In the genomic region with DNA sequence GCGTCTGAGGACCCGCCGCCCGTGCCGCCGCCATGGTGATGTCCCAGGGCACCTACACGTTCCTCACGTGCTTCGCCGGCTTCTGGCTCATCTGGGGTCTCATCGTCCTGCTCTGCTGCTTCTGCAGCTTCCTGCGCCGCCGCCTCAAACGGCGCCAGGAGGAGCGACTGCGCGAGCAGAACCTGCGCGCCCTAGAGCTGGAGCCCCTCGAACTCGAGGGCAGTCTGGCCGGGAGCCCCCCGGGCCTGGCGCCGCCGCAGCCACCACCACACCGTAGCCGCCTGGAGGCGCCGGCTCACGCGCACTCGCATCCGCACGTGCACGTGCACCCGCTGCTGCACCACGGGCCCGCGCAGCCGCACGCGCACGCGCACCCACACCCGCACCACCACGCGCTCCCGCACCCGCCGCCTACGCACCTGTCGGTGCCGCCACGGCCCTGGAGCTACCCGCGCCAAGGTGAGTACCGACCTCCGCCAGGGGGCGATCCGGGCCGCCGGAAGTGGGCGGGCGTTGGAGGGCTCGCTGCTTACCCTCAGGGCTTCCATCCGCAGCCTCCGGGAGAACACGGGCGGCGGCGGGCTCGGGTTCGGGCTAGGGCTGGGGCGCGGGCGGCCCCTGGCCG, we compare ENCODE assay signal across 8 cellular contexts. TPM values are rescaled to one million over a fixed set of nuclear protein-coding genes. Genes with fewer than 3 reads are reported as not detected.
DNase-seq lines count a peak whose midpoint lies in the region; ATAC-seq and TF ChIP-seq lines count a peak whose summit lies in the region.

No MANE protein-coding gene starts in this region.

- H3K36me3 Mint-ChIP-seq in activated naive CD4-positive, alpha-beta T cell treated with anti-CD3 and anti-CD28 coated beads, Interleukin-2, amount 10 ng/mL, durations not matched to agents 7 days and 5 days: no peaks in the 10 kb centered on the region
- H3K36me3 Mint-ChIP-seq in progenitor cell of endocrine pancreas (ENCODE audit: insufficient read depth): peaks cover 8% of the 10 kb centered on the region

- peak overlapping the region; percentile 60 for H3K4me3 ChIP-seq in LNCaP clone FGC (ENCODE audit: low read depth, low read length)
- H3K4me3 ChIP-seq in cardiac muscle cell: peak overlapping the region; percentile 54
- H3K4me3 ChIP-seq in urinary bladder (ENCODE audit: low read depth, low read length): peak overlapping the region; percentile 45

- H3K36me3 ChIP-seq in cardiac muscle cell (peaks cover 10% of the 10 kb centered on the region), urinary bladder (ENCODE audit: insufficient read depth) (no peaks in the 10 kb centered on the region)

- no peaks in the 10 kb centered on the region for H3K9me3 ChIP-seq in cardiac muscle cell (ENCODE audit: low read depth)

- under 1% methylated on average over 80 of the region's 80 CpGs for WGBS in urinary bladder

- TF ChIP-seq CTCF in LNCaP clone FGC (IDR thresholded peaks at IDR 0.05; ENCODE audit: control insufficient read depth, extremely low read depth, insufficient read depth): peak; percentile 86
- TF ChIP-seq CTCF in cardiac muscle cell (IDR thresholded peaks at IDR 0.05; ENCODE audit: low read depth, low read length): peak; percentile 60
- TF ChIP-seq CTCF in progenitor cell of endocrine pancreas (IDR thresholded peaks at IDR 0.05; ENCODE audit: unreplicated experiment): peak; percentile 87

- peak; percentile 47 for ATAC-seq in GM21825 (IDR thresholded peaks at IDR 0.05; ENCODE audit: unreplicated experiment)

- peaks cover 9% of the 10 kb centered on the region for H3K4me1 ChIP-seq in cardiac muscle cell (ENCODE audit: low read depth)
- H3K4me1 ChIP-seq in urinary bladder (ENCODE audit: insufficient read depth): no peaks in the 10 kb centered on the region

- DNase-seq in G401 (ENCODE audit: low spot score) (peak; percentile 83), LNCaP clone FGC (ENCODE audit: low read depth) (peak; percentile 52), SK-N-DZ (ENCODE audit: low spot score) (peak; percentile 81), cardiac muscle cell (ENCODE audit: low read depth in 1 of 2, low spot score in 1 of 2) (peak; percentile 68 to 90), progenitor cell of endocrine pancreas (ENCODE audit: low spot score, unreplicated experiment) (peak; percentile 94)
- peak; percentile 94 for DNase-seq in activated naive CD4-positive, alpha-beta T cell treated with anti-CD3 and anti-CD28 coated beads, Interleukin-2, amount 10 ng/mL, durations not matched to agents 7 days and 5 days

- no peaks in the 10 kb centered on the region for H3K9me3 Mint-ChIP-seq in activated naive CD4-positive, alpha-beta T cell treated with anti-CD3 and anti-CD28 coated beads, Interleukin-2, amount 10 ng/mL, durations not matched to agents 7 days and 5 days
- no peaks in the 10 kb centered on the region for H3K9me3 Mint-ChIP-seq in progenitor cell of endocrine pancreas (ENCODE audit: low read depth)

- H3K27me3 Mint-ChIP-seq in activated naive CD4-positive, alpha-beta T cell treated with anti-CD3 and anti-CD28 coated beads, Interleukin-2, amount 10 ng/mL, durations not matched to agents 7 days and 5 days: peaks cover 38% of the 10 kb centered on the region
- no peaks in the 10 kb centered on the region for H3K27me3 Mint-ChIP-seq in progenitor cell of endocrine pancreas

- H3K4me3 Mint-ChIP-seq in activated naive CD4-positive, alpha-beta T cell treated with anti-CD3 and anti-CD28 coated beads, Interleukin-2, amount 10 ng/mL, durations not matched to agents 7 days and 5 days: peak overlapping the region; percentile 80
- H3K4me3 Mint-ChIP-seq in progenitor cell of endocrine pancreas (ENCODE audit: low read depth): peak overlapping the region; percentile 78

- in situ Hi-C loops in G401 (cut with HindIII; ENCODE audit: low sequenced_read_pairs): no loop called here

- peaks cover 29% of the 10 kb centered on the region for H3K4me1 Mint-ChIP-seq in activated naive CD4-positive, alpha-beta T cell treated with anti-CD3 and anti-CD28 coated beads, Interleukin-2, amount 10 ng/mL, durations not matched to agents 7 days and 5 days
- peaks cover 10% of the 10 kb centered on the region for H3K4me1 Mint-ChIP-seq in progenitor cell of endocrine pancreas (ENCODE audit: low read depth)

- H3K27ac ChIP-seq in cardiac muscle cell (peak overlapping the region; percentile 41), urinary bladder (ENCODE audit: low read depth) (no peak overlapping the region)

- H3K27ac Mint-ChIP-seq in activated naive CD4-positive, alpha-beta T cell treated with anti-CD3 and anti-CD28 coated beads, Interleukin-2, amount 10 ng/mL, durations not matched to agents 7 days and 5 days: peak overlapping the region; percentile 84
- H3K27ac Mint-ChIP-seq in progenitor cell of endocrine pancreas: peak overlapping the region; percentile 84

- H3K27me3 ChIP-seq in cardiac muscle cell: peaks cover 8% of the 10 kb centered on the region

- CTCF ChIA-PET in activated naive CD4-positive, alpha-beta T cell treated with anti-CD3 and anti-CD28 coated beads, Interleukin-2, amount 10 ng/mL, durations not matched to agents 7 days and 5 days (lab: Charles Lee): interaction anchor here (0.8 to 7.2 kb wide), 33 partner anchors 10 to 342 kb away, joined by 3 to 228 read pairs (median 4); a partner anchor contains a TSS

RNA-seq across cellular contexts. Expression of a gene that starts 8.5 kb away (rescaled TPM):
- 19.5 and 30.8 TPM in 2 replicates for total RNA-seq in G401 (2014; rRNA removed; shearing (Covaris generic))
- polyA plus RNA-seq in SK-N-DZ (2014; cell fraction: cytosol; rRNA removed): 26.1 and 35.3 TPM in 2 replicates
- polyA plus RNA-seq in SK-N-DZ (2014; cell fraction: nucleus; rRNA removed): 32.0 and 39.8 TPM in 2 replicates
- total RNA-seq in cardiac muscle cell (26.4 and 29.0 TPM in 2 replicates), progenitor cell of endocrine pancreas (11.7 and 13.1 TPM in 2 replicates), urinary bladder (0.58 TPM)
- polyA plus RNA-seq in cardiac muscle cell (27.1 and 29.2 TPM in 2 replicates), urinary bladder (2.4 TPM)

RNA-seq across cellular contexts. Expression of a gene that starts 18.3 kb away (rescaled TPM):
- total RNA-seq in G401 (2014; rRNA removed; shearing (Covaris generic)): 295 and 370 TPM in 2 replicates
- 248 and 315 TPM in 2 replicates for polyA plus RNA-seq in SK-N-DZ (2014; cell fraction: cytosol; rRNA removed)
- 379 and 553 TPM in 2 replicates for polyA plus RNA-seq in SK-N-DZ (2014; cell fraction: nucleus; rRNA removed)
- total RNA-seq in cardiac muscle cell (258 and 295 TPM in 2 replicates), progenitor cell of endocrine pancreas (396 and 422 TPM in 2 replicates), urinary bladder (53.9 TPM)
- polyA plus RNA-seq in cardiac muscle cell (147 and 185 TPM in 2 replicates), urinary bladder (96.5 TPM)

RNA-seq across cellular contexts. Expression of a gene that starts 28.7 kb away (rescaled TPM):
- 58.6 and 62.3 TPM in 2 replicates for total RNA-seq in G401 (2014; rRNA removed; shearing (Covaris generic))
- 61.5 and 64.0 TPM in 2 replicates for polyA plus RNA-seq in SK-N-DZ (2014; cell fraction: cytosol; rRNA removed)
- polyA plus RNA-seq in SK-N-DZ (2014; cell fraction: nucleus; rRNA removed): 51.1 and 64.7 TPM in 2 replicates
- total RNA-seq in cardiac muscle cell (43.7 and 62.1 TPM in 2 replicates), progenitor cell of endocrine pancreas (40.2 and 43.0 TPM in 2 replicates), urinary bladder (13.4 TPM)
- polyA plus RNA-seq in cardiac muscle cell (39.6 and 62.0 TPM in 2 replicates), urinary bladder (27.7 TPM)

RNA-seq across cellular contexts. Expression of a gene that starts 42.3 kb away (rescaled TPM):
- total RNA-seq in G401 (2014; rRNA removed; shearing (Covaris generic)): 297 and 299 TPM in 2 replicates
- polyA plus RNA-seq in SK-N-DZ (2014; cell fraction: cytosol; rRNA removed): 85.0 and 96.3 TPM in 2 replicates
- 107 and 131 TPM in 2 replicates for polyA plus RNA-seq in SK-N-DZ (2014; cell fraction: nucleus; rRNA removed)
- total RNA-seq in cardiac muscle cell: 165 and 255 TPM in 2 replicates
- 328 and 537 TPM in 2 replicates for polyA plus RNA-seq in cardiac muscle cell
- 113 and 119 TPM in 2 replicates for total RNA-seq in progenitor cell of endocrine pancreas
- total RNA-seq in urinary bladder: 102 TPM
- 728 TPM for polyA plus RNA-seq in urinary bladder

RNA-seq across cellular contexts. Expression of a gene that starts 45.8 kb away (rescaled TPM):
- total RNA-seq in G401 (2014; rRNA removed; shearing (Covaris generic)): 3.1 and 11.4 TPM in 2 replicates
- 28.3 and 33.5 TPM in 2 replicates for polyA plus RNA-seq in SK-N-DZ (2014; cell fraction: cytosol; rRNA removed)
- 28.9 and 40.2 TPM in 2 replicates for polyA plus RNA-seq in SK-N-DZ (2014; cell fraction: nucleus; rRNA removed)
- 3.4 and 4.6 TPM in 2 replicates for total RNA-seq in cardiac muscle cell
- polyA plus RNA-seq in cardiac muscle cell: 5.0 and 13.6 TPM in 2 replicates
- total RNA-seq in progenitor cell of endocrine pancreas: 4.0 and 4.7 TPM in 2 replicates
- total RNA-seq in urinary bladder: not detected
- 1.1 TPM for polyA plus RNA-seq in urinary bladder
